In the genomic region with DNA sequence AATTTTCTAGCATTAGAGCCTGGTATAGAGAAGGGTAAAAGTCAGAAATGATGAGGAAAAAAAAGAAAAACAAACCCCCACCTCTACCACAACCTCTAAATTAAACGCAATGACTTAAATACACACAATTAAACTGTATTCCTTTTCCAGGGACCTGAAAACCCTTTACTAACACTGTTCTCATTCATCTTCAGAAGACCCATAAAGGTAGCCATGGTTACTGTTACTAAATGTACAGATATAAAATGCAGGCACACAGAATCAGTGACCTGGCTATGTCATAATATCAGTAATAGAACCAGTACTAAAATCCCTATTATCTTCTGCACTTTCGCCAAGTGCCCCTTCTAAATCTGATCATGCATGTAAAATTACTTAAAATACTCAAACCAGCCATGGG, we compare ENCODE assay signal across 11 cellular contexts. TPM values are rescaled to one million over a fixed set of nuclear protein-coding genes. Genes with fewer than 3 reads are reported as not detected.
A peak's percentile ranks its signal among the peaks of the same experiment; 100 is the strongest.
DNase-seq lines count a peak whose midpoint lies in the region; ATAC-seq and TF ChIP-seq lines count a peak whose summit lies in the region.
"Had no signal": no experiment of that assay in that cellular context is flagged by ENCODE, and none has a peak within 500 bp of the region (broad histone marks: within the 10 kb centered on the region; RNA-seq: fewer than 3 reads in every experiment).

No MANE protein-coding gene starts in this region.

- peaks cover 50% of the 10 kb centered on the region for H3K36me3 ChIP-seq in PC-3 (ENCODE audit: low read depth, low read length)
- peaks cover 7% of the 10 kb centered on the region for H3K36me3 ChIP-seq in hepatocyte (replicated peaks; ENCODE audit: insufficient read depth, low read depth)

- H3K9me2 ChIP-seq in PC-3 (replicated peaks; ENCODE audit: low read length) (no peaks in the 10 kb centered on the region), hepatocyte (replicated peaks; ENCODE audit: insufficient read depth) (no peaks in the 10 kb centered on the region)

- no peak overlapping the region for H3K27ac Mint-ChIP-seq in activated CD4-positive, alpha-beta T cell treated with anti-CD3 and anti-CD28 coated beads, Interleukin-2, amount 10 ng/mL, durations not matched to agents 7 days and 5 days

- BruUV-seq in PC-3 (replicated peaks; lab: Mats Ljungman, UMichigan) = no TSS peak

- peaks cover 39% of the 10 kb centered on the region for H3K4me1 Mint-ChIP-seq in activated CD4-positive, alpha-beta T cell treated with anti-CD3 and anti-CD28 coated beads, Interleukin-2, amount 10 ng/mL, durations not matched to agents 7 days and 5 days

- no peak overlapping the region for H3K27ac ChIP-seq in PC-3 (ENCODE audit: low read length)
- no peak overlapping the region for H3K27ac ChIP-seq in hepatocyte
- H3K27ac ChIP-seq in skin epidermis = peak overlapping the region in 3 of 21 experiments; percentile 95 to 99 (median 98)

- peaks cover 50% of the 10 kb centered on the region for H3K36me3 Mint-ChIP-seq in activated CD4-positive, alpha-beta T cell treated with anti-CD3 and anti-CD28 coated beads, Interleukin-2, amount 10 ng/mL, durations not matched to agents 7 days and 5 days (ENCODE audit: low read depth)
- H3K36me3 Mint-ChIP-seq: IgD-negative memory B cell had no signal

- peaks cover 29% of the 10 kb centered on the region for H4K20me1 ChIP-seq in PC-3 (ENCODE audit: low read length)
- peaks cover 31% of the 10 kb centered on the region for H4K20me1 ChIP-seq in hepatocyte (ENCODE audit: insufficient read depth, poor library complexity, severe bottlenecking)

- H3K4me1 ChIP-seq in PC-3 (ENCODE audit: insufficient read depth, low read length) = peaks cover 21% of the 10 kb centered on the region
- peaks cover 18% of the 10 kb centered on the region for H3K4me1 ChIP-seq in hepatocyte (ENCODE audit: insufficient read depth)

- H3K27me3 Mint-ChIP-seq in activated CD4-positive, alpha-beta T cell treated with anti-CD3 and anti-CD28 coated beads, Interleukin-2, amount 10 ng/mL, durations not matched to agents 7 days and 5 days = no peaks in the 10 kb centered on the region
- H3K27me3 Mint-ChIP-seq: IgD-negative memory B cell, naive B cell had no signal

- no peak overlapping the region for H3K4me3 Mint-ChIP-seq in activated CD4-positive, alpha-beta T cell treated with anti-CD3 and anti-CD28 coated beads, Interleukin-2, amount 10 ng/mL, durations not matched to agents 7 days and 5 days

- CTCF ChIA-PET in PC-3 (lab: Charles Lee) = interaction anchor here (2.5 kb wide), 1 partner anchor 25 kb away, joined by 45 read pairs; no protein-coding TSS in a partner anchor
- CTCF ChIA-PET in activated CD4-positive, alpha-beta T cell treated with anti-CD3 and anti-CD28 coated beads, Interleukin-2, amount 10 ng/mL, durations not matched to agents 7 days and 5 days (lab: Charles Lee) = interaction anchor here (2.3 to 2.8 kb wide), 3 partner anchors 16 to 35 kb away, joined by 11 to 19 read pairs (median 16); partner anchors contain the start of gene CDH24

- H3K9ac ChIP-seq in PC-3 (ENCODE audit: low read length) = peak overlapping the region; percentile 96

- no peak for TF ChIP-seq CTCF in PC-3 (conservative IDR thresholded peaks at IDR 0.05; ENCODE audit: low read depth, low read length)
- no peak for TF ChIP-seq CTCF in hepatocyte (IDR thresholded peaks at IDR 0.05; ENCODE audit: poor library complexity)

- 96% methylated on average over 2 of the region's 2 CpGs for WGBS in hepatocyte (ENCODE audit: low lambda C conversion rate, missing lambda C conversion rate)

- POLR2A ChIA-PET in PC-3 (lab: Charles Lee; ENCODE audit: unreplicated experiment) = interaction anchor here (0.6 kb wide), 1 partner anchor 15 kb away, joined by 6 read pairs; no protein-coding TSS in a partner anchor
- POLR2A ChIA-PET in activated CD4-positive, alpha-beta T cell treated with anti-CD3 and anti-CD28 coated beads, Interleukin-2, amount 10 ng/mL, durations not matched to agents 7 days and 5 days (lab: Charles Lee) = no interaction called here

- H3K79me2 ChIP-seq in PC-3 (ENCODE audit: low read length) = peaks cover 70% of the 10 kb centered on the region
- peaks cover 84% of the 10 kb centered on the region for H3K79me2 ChIP-seq in hepatocyte

- intact Hi-C loops in PC-3 (cut with micrococcal nuclease) = no loop called here

- H3K9me3 Mint-ChIP-seq in activated CD4-positive, alpha-beta T cell treated with anti-CD3 and anti-CD28 coated beads, Interleukin-2, amount 10 ng/mL, durations not matched to agents 7 days and 5 days = no peaks in the 10 kb centered on the region
- H3K9me3 Mint-ChIP-seq: IgD-negative memory B cell, naive B cell had no signal

- H3K27me3 ChIP-seq in PC-3 (ENCODE audit: low read length) = no peaks in the 10 kb centered on the region
- no peaks in the 10 kb centered on the region for H3K27me3 ChIP-seq in hepatocyte

- H3K4me2 ChIP-seq in PC-3 (ENCODE audit: low read length) = peak overlapping the region; percentile 96
- H3K4me2 ChIP-seq in hepatocyte = peak overlapping the region; percentile 92

- ATAC-seq in PC-3 = no peak
- no peak for ATAC-seq in HG03469 (IDR thresholded peaks at IDR 0.05; ENCODE audit: unreplicated experiment)

- no peak for DNase-seq in PC-3
- no peak for DNase-seq in hepatocyte (ENCODE audit: low spot score)
- no peak for DNase-seq in putamen (ENCODE audit: low spot score)
- DNase-seq in activated CD4-positive, alpha-beta T cell treated with anti-CD3 and anti-CD28 coated beads, Interleukin-2, amount 10 ng/mL, durations not matched to agents 7 days and 5 days = no peak
- DNase-seq in stimulated activated CD4-positive, alpha-beta T cell treated with anti-CD3 and anti-CD28 coated beads, Interleukin-15, amount 100 ng/mL, for 24 hours = no peak
- DNase-seq: activated CD4-positive, alpha-beta T cell treated with anti-CD3 and anti-CD28 coated beads for 48 hours; naive B cell had no signal

- H3K4me3 ChIP-seq in GM08714 (ENCODE audit: low read length) (peak overlapping the region; percentile 79; the same call in 1 of the 2 replicates), PC-3 (ENCODE audit: low read length) (peak overlapping the region; percentile 95), hepatocyte (peak overlapping the region; percentile 32), skin epidermis (peak overlapping the region in 5 of 7 experiments; percentile 61 to 90 (median 78))

- no peak overlapping the region for H2AFZ ChIP-seq in PC-3 (ENCODE audit: low read length)
- H2AFZ ChIP-seq in hepatocyte = no peak overlapping the region

- H3K9me3 ChIP-seq in PC-3 (ENCODE audit: low read length) = no peaks in the 10 kb centered on the region
- no peaks in the 10 kb centered on the region for H3K9me3 ChIP-seq in hepatocyte (ENCODE audit: low read depth)

- H3F3A ChIP-seq in PC-3 (ENCODE audit: low read length, unreplicated experiment) = no peaks in the 10 kb centered on the region

RNA-seq across cellular contexts. Expression of gene ACIN1, which starts 1.4 kb away (rescaled TPM):
- 112 and 116 TPM in 2 replicates for total RNA-seq in PC-3 (2014; rRNA removed)
- total RNA-seq in hepatocyte = 97.5 and 108 TPM in 2 replicates
- polyA plus RNA-seq in hepatocyte = 44.3 and 49.2 TPM in 2 replicates
- 100 to 1,000 TPM; 202 to 221 TPM for total RNA-seq in activated CD4-positive, alpha-beta T cell treated with anti-CD3 and anti-CD28 coated beads, Interleukin-2, amount 10 ng/mL, durations not matched to agents 7 days and 5 days

RNA-seq across cellular contexts. Expression of gene C14orf119, which starts 1.8 kb away (rescaled TPM):
- total RNA-seq in PC-3 (2014; rRNA removed) (26.7 and 49.6 TPM in 2 replicates), hepatocyte (47.7 and 64.9 TPM in 2 replicates)
- 118 and 146 TPM in 2 replicates for polyA plus RNA-seq in hepatocyte
- total RNA-seq in activated CD4-positive, alpha-beta T cell treated with anti-CD3 and anti-CD28 coated beads, Interleukin-2, amount 10 ng/mL, durations not matched to agents 7 days and 5 days = 10 to 100 TPM; 48.0 to 48.2 TPM

RNA-seq across cellular contexts. Expression of gene CIROP, which starts 11.3 kb away (rescaled TPM):
- total RNA-seq in PC-3 (2014; rRNA removed) (not detected in 2 replicates), hepatocyte (not detected in 2 replicates)
- polyA plus RNA-seq in hepatocyte = not detected in 2 replicates
- not detected for total RNA-seq in activated CD4-positive, alpha-beta T cell treated with anti-CD3 and anti-CD28 coated beads, Interleukin-2, amount 10 ng/mL, durations not matched to agents 7 days and 5 days
- polyA plus RNA-seq: IgD-negative memory B cell had no signal

RNA-seq across cellular contexts. Expression of gene CEBPE, which starts 25.5 kb away (rescaled TPM):
- total RNA-seq in PC-3 (2014; rRNA removed) = not detected in 2 replicates
- total RNA-seq in hepatocyte = not detected in 2 replicates
- not detected in 2 replicates for polyA plus RNA-seq in hepatocyte
- under 1 TPM; 0.67 to 0.98 TPM for total RNA-seq in activated CD4-positive, alpha-beta T cell treated with anti-CD3 and anti-CD28 coated beads, Interleukin-2, amount 10 ng/mL, durations not matched to agents 7 days and 5 days
- polyA plus RNA-seq: IgD-negative memory B cell had no signal

RNA-seq across cellular contexts. Expression of gene CDH24, which starts 36.2 kb away (rescaled TPM):
- total RNA-seq in PC-3 (2014; rRNA removed) (14.8 and 16.4 TPM in 2 replicates), hepatocyte (6.7 and 6.9 TPM in 2 replicates)
- 18.0 and 19.8 TPM in 2 replicates for polyA plus RNA-seq in hepatocyte
- total RNA-seq in activated CD4-positive, alpha-beta T cell treated with anti-CD3 and anti-CD28 coated beads, Interleukin-2, amount 10 ng/mL, durations not matched to agents 7 days and 5 days = 1 to 10 TPM; 2.9 to 3.0 TPM

Comparison
In these comparisons a context has a peak if more than half of its experiments do, and no peak if none do; other contexts are left out.
1. H3K4me3 ChIP-seq: peak in every context shown above with its lines; median percentile 95 in PC-3; 79 in GM08714; 78 in skin epidermis; 32 in hepatocyte.